31 cellular contexts compared by ENCODE assay signal in genomic region chr14:40188006-40188405, GRCh38.
DNase-seq lines count a peak whose midpoint lies in the region; ATAC-seq and TF ChIP-seq lines count a peak whose summit lies in the region.
"Had no signal": no experiment of that assay in that cellular context is flagged by ENCODE, and none has a peak within 500 bp of the region (broad histone marks: within the 10 kb centered on the region; RNA-seq: fewer than 3 reads in every experiment).

No MANE protein-coding gene starts in this region.

- H2BK15ac ChIP-seq in mesenchymal stem cell (ENCODE audit: low read depth, poor library complexity, severe bottlenecking) = no peak overlapping the region

- H2BK12ac ChIP-seq in mesenchymal stem cell (ENCODE audit: low read length in 2 of 2) = no peak overlapping the region

- H4K91ac ChIP-seq in mesenchymal stem cell (ENCODE audit: low read length) = no peak overlapping the region

- ATAC-seq in HG03280 (IDR thresholded peaks at IDR 0.05; ENCODE audit: unreplicated experiment) = no peak
- ATAC-seq: gastrocnemius medialis; naive thymus-derived CD4-positive, alpha-beta T cell; psoas muscle had no signal

- no peak overlapping the region for H3K27ac ChIP-seq in mesenchymal stem cell (ENCODE audit: low read length, poor library complexity, severe bottlenecking)
- H3K27ac ChIP-seq: BLaER1 treated with 17β-estradiol and CSF1 and Interleukin-3, amounts not matched to agents 10 nM and 100 nM; breast epithelium; colonic mucosa; gastrocnemius medialis; left ventricle myocardium inferior; psoas muscle; thoracic aorta; uterus had no signal

- H3K18ac ChIP-seq in mesenchymal stem cell (ENCODE audit: low read depth in 1 of 2, low read length in 2 of 2) = no peak overlapping the region

- no peak overlapping the region for H3K4me2 ChIP-seq in mesenchymal stem cell (ENCODE audit: low read length, poor library complexity, severe bottlenecking)
- H3K4me2 ChIP-seq: BLaER1 treated with 17β-estradiol and CSF1 and Interleukin-3, amounts not matched to agents 10 nM and 100 nM had no signal

- no peak overlapping the region for H3K4me3 ChIP-seq in epithelial cell of esophagus (ENCODE audit: low read length)
- H3K4me3 ChIP-seq in mesenchymal stem cell (ENCODE audit: insufficient read depth in 1 of 2, low read depth in 1 of 2, low read length in 2 of 2) = no peak overlapping the region
- H3K4me3 ChIP-seq: BLaER1 treated with 17β-estradiol and CSF1 and Interleukin-3, amounts not matched to agents 10 nM and 100 nM; breast epithelium; colonic mucosa; gastrocnemius medialis; left ventricle myocardium inferior; psoas muscle; thoracic aorta; uterus had no signal

- no peak overlapping the region for H4K8ac ChIP-seq in mesenchymal stem cell (ENCODE audit: low read length)

- no peak for TF ChIP-seq CTCF in epithelial cell of esophagus (IDR thresholded peaks at IDR 0.05; ENCODE audit: insufficient read depth, low read depth, low read length, missing control alignments)

- H2BK120ac ChIP-seq in mesenchymal stem cell (ENCODE audit: low read depth, low read length) = no peak overlapping the region

- peaks cover 2% of the 10 kb centered on the region for H3K4me1 ChIP-seq in mesenchymal stem cell (ENCODE audit: control insufficient read depth, insufficient read depth, low read depth, low read length)
- H3K4me1 ChIP-seq: BLaER1 treated with 17β-estradiol and CSF1 and Interleukin-3, amounts not matched to agents 10 nM and 100 nM; breast epithelium; colonic mucosa; gastrocnemius medialis; left ventricle myocardium inferior; psoas muscle; uterus had no signal

- no peak overlapping the region for H2BK5ac ChIP-seq in mesenchymal stem cell (ENCODE audit: low read depth, low read length, poor library complexity, severe bottlenecking)

- no peak overlapping the region for H2AK5ac ChIP-seq in mesenchymal stem cell (ENCODE audit: low read length, severe bottlenecking)

- no peak overlapping the region for H3K9ac ChIP-seq in mesenchymal stem cell (ENCODE audit: low read length)
- H3K9ac ChIP-seq: BLaER1 treated with 17β-estradiol and CSF1 and Interleukin-3, amounts not matched to agents 10 nM and 100 nM had no signal

- no peaks in the 10 kb centered on the region for H3K36me3 ChIP-seq in mesenchymal stem cell (ENCODE audit: control insufficient read depth in 1 of 2, insufficient read depth in 2 of 2, low read depth in 1 of 2, low read length in 2 of 2)
- H3K36me3 ChIP-seq: BLaER1 treated with 17β-estradiol and CSF1 and Interleukin-3, amounts not matched to agents 10 nM and 100 nM; breast epithelium; colonic mucosa; gastrocnemius medialis; left ventricle myocardium inferior; thoracic aorta; uterus had no signal

- H3K27me3 ChIP-seq in mesenchymal stem cell (ENCODE audit: control insufficient read depth in 1 of 2, insufficient read depth in 1 of 2, low read length in 2 of 2) = no peaks in the 10 kb centered on the region
- H3K27me3 ChIP-seq: BLaER1 treated with 17β-estradiol and CSF1 and Interleukin-3, amounts not matched to agents 10 nM and 100 nM; breast epithelium; colonic mucosa; gastrocnemius medialis; uterus had no signal

- 81% methylated on average over 2 of the region's 3 CpGs for WGBS in mesenchymal stem cell

- H3K23ac ChIP-seq in mesenchymal stem cell (ENCODE audit: low read length in 2 of 2) = no peak overlapping the region

- H3K4ac ChIP-seq in mesenchymal stem cell (ENCODE audit: low read depth in 1 of 2, low read length in 2 of 2) = no peak overlapping the region

- no peak overlapping the region for H2AFZ ChIP-seq in mesenchymal stem cell (ENCODE audit: low read depth, low read length)

- H3K14ac ChIP-seq in mesenchymal stem cell (ENCODE audit: low read length in 2 of 2) = no peak overlapping the region

- no peaks in the 10 kb centered on the region for H3K9me3 ChIP-seq in mesenchymal stem cell (ENCODE audit: control insufficient read depth, low read length)
- H3K9me3 ChIP-seq: BLaER1 treated with 17β-estradiol and CSF1 and Interleukin-3, amounts not matched to agents 10 nM and 100 nM; breast epithelium; colonic mucosa; gastrocnemius medialis; left ventricle myocardium inferior; psoas muscle; thoracic aorta; uterus had no signal

- peak; percentile 7 for DNase-seq in HPDE6-E6E7 (ENCODE audit: extremely low spot score)
- DNase-seq in RKO (ENCODE audit: low spot score) = peak; percentile 19
- DNase-seq in epithelial cell of esophagus (ENCODE audit: low read depth) = peak; percentile 29
- peak; percentile 23 for DNase-seq in mesenchymal stem cell
- no peak for DNase-seq in EL
- no peak for DNase-seq in NCI-H2029 treated with DMSO at 0.1 percent for 48 hours (lab: John Stamatoyannopoulos, UW)
- no peak for DNase-seq in NCI-H510A treated with DMSO at 0.1 percent for 48 hours (lab: John Stamatoyannopoulos, UW)
- DNase-seq: activated CD4-positive, alpha-beta T cell treated with anti-CD3 and anti-CD28 coated beads for 48 hours; activated T-cell treated with anti-CD3 and anti-CD28 coated beads, Interleukin-2, amount 50 U/mL, for 24 hours; colonic mucosa; COR-L47; DMS79; effector CD8-positive, alpha-beta T cell; gastrocnemius medialis; HFFc6; hippocampal formation; left ventricle myocardium inferior; midbrain; naive thymus-derived CD4-positive, alpha-beta T cell; NCI-H1092 treated with DMSO at 0.1 percent for 48 hours; NCI-H187; NCI-H748 treated with DMSO at 0.1 percent for 48 hours; nucleus accumbens; psoas muscle; stimulated activated CD4-positive, alpha-beta T cell treated with anti-CD3 and anti-CD28 coated beads, Interleukin-15, amount 100 ng/mL, for 24 hours; stimulated activated naive CD4-positive, alpha-beta T cell treated with Interleukin-2 at 50 U/mL for 16 hours; uterus had no signal

- H3K79me1 ChIP-seq in mesenchymal stem cell (replicated peaks; ENCODE audit: low read length, poor library complexity, severe bottlenecking) = no peaks in the 10 kb centered on the region

Comparison
In these comparisons a context has a peak if more than half of its experiments do, and no peak if none do; other contexts are left out.
1. DNase-seq: peak in HPDE6-E6E7 (single experiment), RKO (single experiment), epithelial cell of esophagus (single experiment) and mesenchymal stem cell (single experiment); none in EL (single experiment), NCI-H2029 treated with DMSO at 0.1 percent for 48 hours (single experiment) and NCI-H510A treated with DMSO at 0.1 percent for 48 hours (single experiment).